ENCODE assay signal across 20 cellular contexts in the genomic region with DNA sequence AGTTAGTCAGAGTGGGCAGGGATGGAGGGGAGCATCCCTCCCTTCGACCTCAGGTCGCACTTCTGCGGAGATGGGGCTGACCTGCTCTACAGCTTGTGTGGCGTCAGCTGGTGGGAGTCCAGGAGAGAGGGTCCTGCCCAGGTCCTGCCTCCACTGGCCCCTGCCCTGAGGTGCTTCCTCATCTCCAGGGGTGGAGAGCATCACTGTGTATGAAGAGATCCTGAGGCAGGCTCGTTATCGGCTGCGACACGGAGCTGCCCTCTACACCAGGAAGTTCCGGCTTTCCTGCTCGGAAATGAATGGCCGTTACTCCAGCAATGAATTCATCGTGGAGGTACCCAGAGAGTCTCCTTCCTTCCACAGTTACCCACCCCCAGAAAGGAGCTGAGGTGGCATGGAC. TPM values are rescaled to one million over a fixed set of nuclear protein-coding genes. Genes with fewer than 3 reads are reported as not detected.
"Had no signal": no experiment of that assay in that cellular context is flagged by ENCODE, and none has a peak within 500 bp of the region (broad histone marks: within the 10 kb centered on the region; RNA-seq: fewer than 3 reads in every experiment).

No MANE protein-coding gene starts in this region.

- H3K9me3 Mint-ChIP-seq: natural killer cell; neural crest cell; stimulated activated naive B cell treated with anti-CD40 and anti-IgM and Interleukin-4, amounts not matched to agents 10 μg/mL and 1 μg/mL and 100 μg/mL, for 72 hours; stimulated activated naive CD8-positive, alpha-beta T cell treated with anti-CD3 and anti-CD28 coated beads, Interleukin-15, Interleukin-2, amounts not matched to agents 100 ng/mL and 50 ng/mL, for 24 hours had no signal

- H3K4me3 Mint-ChIP-seq: natural killer cell; neural crest cell; stimulated activated naive B cell treated with anti-CD40 and anti-IgM and Interleukin-4, amounts not matched to agents 10 μg/mL and 1 μg/mL and 100 μg/mL, for 72 hours; stimulated activated naive CD8-positive, alpha-beta T cell treated with anti-CD3 and anti-CD28 coated beads, Interleukin-15, Interleukin-2, amounts not matched to agents 100 ng/mL and 50 ng/mL, for 24 hours had no signal

- H3K27me3 Mint-ChIP-seq: stimulated activated naive B cell treated with anti-CD40 and anti-IgM and Interleukin-4, amounts not matched to agents 10 μg/mL and 1 μg/mL and 100 μg/mL, for 72 hours; stimulated activated naive CD8-positive, alpha-beta T cell treated with anti-CD3 and anti-CD28 coated beads, Interleukin-15, Interleukin-2, amounts not matched to agents 100 ng/mL and 50 ng/mL, for 24 hours had no signal

- H3K4me1 Mint-ChIP-seq: natural killer cell, neural crest cell had no signal

- DNase-seq: effector CD4-positive, alpha-beta T cell; foreskin keratinocyte; heart left ventricle; left cardiac atrium; left ventricle myocardium inferior; natural killer cell; stimulated activated CD4-positive, alpha-beta T cell treated with anti-CD3 and anti-CD28 coated beads, Interleukin-4, amount 100 ng/mL, for 4 hours; stimulated activated naive B cell treated with anti-CD40 and anti-IgM and Interleukin-4, amounts not matched to agents 10 μg/mL and 1 μg/mL and 100 μg/mL, for 72 hours; uterus had no signal

- ATAC-seq: foreskin keratinocyte; gastroesophageal sphincter; heart left ventricle; natural killer cell; sciatic nerve; stimulated activated naive B cell treated with anti-CD40 and anti-IgM and Interleukin-4, amounts not matched to agents 10 μg/mL and 1 μg/mL and 100 μg/mL, for 72 hours had no signal

- H3K27ac Mint-ChIP-seq: natural killer cell; stimulated activated naive B cell treated with anti-CD40 and anti-IgM and Interleukin-4, amounts not matched to agents 10 μg/mL and 1 μg/mL and 100 μg/mL, for 72 hours; stimulated activated naive CD8-positive, alpha-beta T cell treated with anti-CD3 and anti-CD28 coated beads, Interleukin-15, Interleukin-2, amounts not matched to agents 100 ng/mL and 50 ng/mL, for 24 hours had no signal

RNA-seq across cellular contexts. Expression of gene RBP5, which starts 21.7 kb away (rescaled TPM):
- total RNA-seq: epithelial cell of proximal tubule, fibroblast of lung, foreskin keratinocyte, kidney epithelial cell, mononuclear cell, natural killer cell, osteoblast, right atrium auricular region, skeletal muscle tissue had no signal
